1 cellular context compared by ENCODE assay signal in the genomic region with DNA sequence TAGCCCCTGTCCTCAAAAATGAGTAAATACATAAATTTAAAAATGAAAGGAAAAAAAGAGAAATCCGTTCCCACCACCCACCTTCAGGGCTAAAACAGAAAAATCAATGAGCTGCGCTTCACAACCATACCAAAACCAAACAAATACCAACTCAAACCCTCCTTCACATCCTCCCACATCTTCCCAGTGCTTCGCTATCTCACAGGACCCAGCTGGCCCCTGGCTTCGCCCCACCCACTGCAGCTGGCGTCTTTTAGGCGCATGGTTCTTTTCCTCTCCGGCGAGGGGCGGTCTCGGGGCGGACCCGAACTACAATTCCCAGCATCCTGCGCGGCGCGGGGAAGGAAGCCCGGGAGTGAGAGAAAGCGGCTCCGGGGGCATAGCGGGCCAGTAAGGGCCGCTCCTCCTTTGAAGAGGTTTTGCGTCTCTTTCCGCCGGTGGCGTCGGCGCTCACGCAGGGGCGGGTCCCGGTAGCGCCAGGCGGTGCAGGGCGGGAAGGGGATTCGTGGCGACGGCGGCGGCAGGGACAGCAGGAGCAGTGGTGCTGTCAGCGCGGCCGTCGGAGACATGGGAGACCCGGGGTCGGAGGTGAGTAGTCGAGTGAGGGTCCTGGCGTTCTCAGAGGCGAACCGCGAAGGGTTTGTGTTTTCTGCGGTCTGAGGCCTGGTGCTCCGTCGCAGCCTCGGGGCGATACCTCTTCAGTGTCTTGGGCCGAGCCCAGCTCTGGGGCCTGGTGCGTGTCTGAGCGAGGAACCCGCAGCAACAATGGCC.
TF ChIP-seq lines count a peak whose summit lies in the region.

A gene with protein sequence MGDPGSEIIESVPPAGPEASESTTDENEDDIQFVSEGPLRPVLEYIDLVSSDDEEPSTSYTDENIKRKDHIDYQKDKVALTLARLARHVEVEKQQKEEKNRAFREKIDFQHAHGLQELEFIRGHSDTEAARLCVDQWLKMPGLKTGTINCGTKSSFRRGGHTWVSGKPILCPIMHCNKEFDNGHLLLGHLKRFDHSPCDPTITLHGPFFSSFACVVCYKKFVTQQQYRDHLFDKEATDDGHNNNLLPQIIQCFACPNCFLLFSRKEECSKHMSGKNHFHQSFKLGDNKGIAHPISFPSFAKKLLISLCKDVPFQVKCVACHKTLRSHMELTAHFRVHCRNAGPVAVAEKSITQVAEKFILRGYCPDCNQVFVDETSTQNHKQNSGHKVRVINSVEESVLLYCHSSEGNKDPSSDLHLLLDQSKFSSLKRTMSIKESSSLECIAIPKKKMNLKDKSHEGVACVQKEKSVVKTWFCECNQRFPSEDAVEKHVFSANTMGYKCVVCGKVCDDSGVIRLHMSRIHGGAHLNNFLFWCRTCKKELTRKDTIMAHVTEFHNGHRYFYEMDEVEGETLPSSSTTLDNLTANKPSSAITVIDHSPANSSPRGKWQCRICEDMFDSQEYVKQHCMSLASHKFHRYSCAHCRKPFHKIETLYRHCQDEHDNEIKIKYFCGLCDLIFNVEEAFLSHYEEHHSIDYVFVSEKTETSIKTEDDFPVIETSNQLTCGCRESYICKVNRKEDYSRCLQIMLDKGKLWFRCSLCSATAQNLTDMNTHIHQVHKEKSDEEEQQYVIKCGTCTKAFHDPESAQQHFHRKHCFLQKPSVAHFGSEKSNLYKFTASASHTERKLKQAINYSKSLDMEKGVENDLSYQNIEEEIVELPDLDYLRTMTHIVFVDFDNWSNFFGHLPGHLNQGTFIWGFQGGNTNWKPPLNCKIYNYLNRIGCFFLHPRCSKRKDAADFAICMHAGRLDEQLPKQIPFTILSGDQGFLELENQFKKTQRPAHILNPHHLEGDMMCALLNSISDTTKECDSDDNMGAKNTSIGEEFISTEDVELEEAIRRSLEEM (plus strand): TSS at position 502 of the 771 bp plus-strand sequence. CDS start 66 bp downstream, at position 568.

TF ChIP-seq in HepG2, 621 proteins besides CTCF, POLR2A, EP300 and RAD21 (continued from another document and continues in another):
- TF ChIP-seq, protein P1, sequence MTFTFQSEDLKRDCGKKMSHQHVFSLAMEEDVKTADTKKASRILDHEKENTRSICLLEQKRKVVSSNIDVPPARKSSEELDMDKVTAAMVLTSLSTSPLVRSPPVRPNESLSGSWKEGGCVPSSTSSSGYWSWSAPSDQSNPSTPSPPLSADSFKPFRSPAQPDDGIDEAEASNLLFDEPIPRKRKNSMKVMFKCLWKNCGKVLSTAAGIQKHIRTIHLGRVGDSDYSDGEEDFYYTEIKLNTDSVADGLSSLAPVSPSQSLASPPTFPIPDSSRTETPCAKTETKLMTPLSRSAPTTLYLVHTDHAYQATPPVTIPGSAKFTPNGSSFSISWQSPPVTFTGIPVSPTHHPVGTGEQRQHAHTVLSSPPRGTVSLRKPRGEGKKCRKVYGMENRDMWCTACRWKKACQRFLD (CRISPR knock-in tag; IDR thresholded peaks at IDR 0.05; ENCODE audit: borderline replicate concordance): no peak
- TF ChIP-seq, protein P2, sequence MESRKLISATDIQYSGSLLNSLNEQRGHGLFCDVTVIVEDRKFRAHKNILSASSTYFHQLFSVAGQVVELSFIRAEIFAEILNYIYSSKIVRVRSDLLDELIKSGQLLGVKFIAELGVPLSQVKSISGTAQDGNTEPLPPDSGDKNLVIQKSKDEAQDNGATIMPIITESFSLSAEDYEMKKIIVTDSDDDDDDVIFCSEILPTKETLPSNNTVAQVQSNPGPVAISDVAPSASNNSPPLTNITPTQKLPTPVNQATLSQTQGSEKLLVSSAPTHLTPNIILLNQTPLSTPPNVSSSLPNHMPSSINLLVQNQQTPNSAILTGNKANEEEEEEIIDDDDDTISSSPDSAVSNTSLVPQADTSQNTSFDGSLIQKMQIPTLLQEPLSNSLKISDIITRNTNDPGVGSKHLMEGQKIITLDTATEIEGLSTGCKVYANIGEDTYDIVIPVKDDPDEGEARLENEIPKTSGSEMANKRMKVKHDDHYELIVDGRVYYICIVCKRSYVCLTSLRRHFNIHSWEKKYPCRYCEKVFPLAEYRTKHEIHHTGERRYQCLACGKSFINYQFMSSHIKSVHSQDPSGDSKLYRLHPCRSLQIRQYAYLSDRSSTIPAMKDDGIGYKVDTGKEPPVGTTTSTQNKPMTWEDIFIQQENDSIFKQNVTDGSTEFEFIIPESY (CRISPR knock-in tag; IDR thresholded peaks at IDR 0.05): peak; percentile 62; the same call in 1 of the 2 replicates
- 0 out of 2 replicates have a peak, but pooled peaks have one; percentile 31 for TF ChIP-seq HNRNPL (IDR thresholded peaks at IDR 0.05; ENCODE audit: low read depth, low read length)
- TF ChIP-seq SCMH1 (CRISPR knock-in tag; IDR thresholded peaks at IDR 0.05; ENCODE audit: borderline replicate concordance): no peak
- peak; percentile 92; the same call in 1 of the 2 replicates for TF ChIP-seq ZSCAN9 (CRISPR knock-in tag; IDR thresholded peaks at IDR 0.05; ENCODE audit: borderline replicate concordance)
- no peak for TF ChIP-seq ZNF737 (CRISPR knock-in tag; IDR thresholded peaks at IDR 0.05; ENCODE audit: borderline replicate concordance)
- no peak for TF ChIP-seq MED8 (CRISPR knock-in tag; IDR thresholded peaks at IDR 0.05; ENCODE audit: insufficient replicate concordance)
- peak; percentile 62; the same call in 1 of the 2 replicates for TF ChIP-seq JUN (CRISPR knock-in tag; IDR thresholded peaks at IDR 0.05)
- TF ChIP-seq SRF (IDR thresholded peaks at IDR 0.05; ENCODE audit: low read depth, low read length): peak; percentile 23; the same call in 1 of the 2 replicates
- no peak for TF ChIP-seq U2AF2 (IDR thresholded peaks at IDR 0.05; ENCODE audit: low read depth, low read length)
- TF ChIP-seq FOXO1 (CRISPR knock-in tag; IDR thresholded peaks at IDR 0.05): peak; percentile 37; the same call in 1 of the 2 replicates
- 0 out of 2 replicates have a peak, but pooled peaks have one; percentile 36 for TF ChIP-seq ZNF749 (CRISPR knock-in tag; IDR thresholded peaks at IDR 0.05; ENCODE audit: borderline replicate concordance)
- peak; percentile 63; the same call in 1 of the 2 replicates for TF ChIP-seq ZNF329 (CRISPR knock-in tag; IDR thresholded peaks at IDR 0.05; ENCODE audit: low read depth)
- 0 out of 2 replicates have a peak, but pooled peaks have one; percentile 44 for TF ChIP-seq RELA (CRISPR knock-in tag; IDR thresholded peaks at IDR 0.05)
- peak; percentile 39; the same call in 1 of the 2 replicates for TF ChIP-seq NR2F6 (IDR thresholded peaks at IDR 0.05)
- TF ChIP-seq NR2F6 (CRISPR knock-in tag; IDR thresholded peaks at IDR 0.05): no peak
- TF ChIP-seq, protein P3, sequence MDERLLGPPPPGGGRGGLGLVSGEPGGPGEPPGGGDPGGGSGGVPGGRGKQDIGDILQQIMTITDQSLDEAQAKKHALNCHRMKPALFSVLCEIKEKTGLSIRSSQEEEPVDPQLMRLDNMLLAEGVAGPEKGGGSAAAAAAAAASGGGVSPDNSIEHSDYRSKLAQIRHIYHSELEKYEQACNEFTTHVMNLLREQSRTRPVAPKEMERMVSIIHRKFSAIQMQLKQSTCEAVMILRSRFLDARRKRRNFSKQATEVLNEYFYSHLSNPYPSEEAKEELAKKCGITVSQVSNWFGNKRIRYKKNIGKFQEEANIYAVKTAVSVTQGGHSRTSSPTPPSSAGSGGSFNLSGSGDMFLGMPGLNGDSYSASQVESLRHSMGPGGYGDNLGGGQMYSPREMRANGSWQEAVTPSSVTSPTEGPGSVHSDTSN (CRISPR knock-in tag; IDR thresholded peaks at IDR 0.05): no peak
- TF ChIP-seq SMYD3 (CRISPR knock-in tag; IDR thresholded peaks at IDR 0.05): peak; percentile 75; the same call in 1 of the 2 replicates
- TF ChIP-seq SMC3 (IDR thresholded peaks at IDR 0.05; ENCODE audit: low read length): no peak
- TF ChIP-seq ZNF607 (CRISPR knock-in tag; IDR thresholded peaks at IDR 0.05; ENCODE audit: borderline replicate concordance): peak; percentile 85
- no peak for TF ChIP-seq GTF3A (CRISPR knock-in tag; conservative IDR thresholded peaks at IDR 0.05)
- TF ChIP-seq NR1H2 (CRISPR knock-in tag; IDR thresholded peaks at IDR 0.05; ENCODE audit: borderline replicate concordance, low read depth): no peak
- peak; percentile 84 for TF ChIP-seq SALL2 (CRISPR knock-in tag; IDR thresholded peaks at IDR 0.05)
- peak; percentile 91 for TF ChIP-seq YEATS2 (CRISPR knock-in tag; IDR thresholded peaks at IDR 0.05; ENCODE audit: borderline replicate concordance)
- no peak for TF ChIP-seq ZNF790 (CRISPR knock-in tag; IDR thresholded peaks at IDR 0.05; ENCODE audit: borderline replicate concordance)
- TF ChIP-seq KLF15 (CRISPR knock-in tag; IDR thresholded peaks at IDR 0.05; ENCODE audit: borderline replicate concordance): 0 out of 2 replicates have a peak, but pooled peaks have one; percentile 43
- peak; percentile 66 for TF ChIP-seq KDM4B (CRISPR knock-in tag; IDR thresholded peaks at IDR 0.05)
- TF ChIP-seq MEF2D (CRISPR knock-in tag; IDR thresholded peaks at IDR 0.05): peak; percentile 94
- TF ChIP-seq, protein P4, sequence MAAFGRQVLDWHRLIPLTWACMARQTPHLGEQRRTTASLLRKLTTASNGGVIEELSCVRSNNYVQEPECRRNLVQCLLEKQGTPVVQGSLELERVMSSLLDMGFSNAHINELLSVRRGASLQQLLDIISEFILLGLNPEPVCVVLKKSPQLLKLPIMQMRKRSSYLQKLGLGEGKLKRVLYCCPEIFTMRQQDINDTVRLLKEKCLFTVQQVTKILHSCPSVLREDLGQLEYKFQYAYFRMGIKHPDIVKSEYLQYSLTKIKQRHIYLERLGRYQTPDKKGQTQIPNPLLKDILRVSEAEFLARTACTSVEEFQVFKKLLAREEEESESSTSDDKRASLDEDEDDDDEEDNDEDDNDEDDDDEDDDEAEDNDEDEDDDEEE (CRISPR knock-in tag; IDR thresholded peaks at IDR 0.05): no peak
- TF ChIP-seq IRX3 (CRISPR knock-in tag; IDR thresholded peaks at IDR 0.05; ENCODE audit: borderline replicate concordance, low read depth): 0 out of 2 replicates have a peak, but pooled peaks have one; percentile 24
- no peak; the same call in 1 of the 2 replicates for TF ChIP-seq EHMT2 (IDR thresholded peaks at IDR 0.05; ENCODE audit: borderline replicate concordance, low read depth, low read length)
- TF ChIP-seq ZSCAN25 (CRISPR knock-in tag; IDR thresholded peaks at IDR 0.05): peak; percentile 68; the same call in 1 of the 2 replicates
- peak; percentile 70 for TF ChIP-seq FOXA3 (CRISPR knock-in tag; IDR thresholded peaks at IDR 0.05)
- TF ChIP-seq SYNCRIP (IDR thresholded peaks at IDR 0.05; ENCODE audit: insufficient read depth, low read depth, low read length): no peak
- TF ChIP-seq, protein P5, sequence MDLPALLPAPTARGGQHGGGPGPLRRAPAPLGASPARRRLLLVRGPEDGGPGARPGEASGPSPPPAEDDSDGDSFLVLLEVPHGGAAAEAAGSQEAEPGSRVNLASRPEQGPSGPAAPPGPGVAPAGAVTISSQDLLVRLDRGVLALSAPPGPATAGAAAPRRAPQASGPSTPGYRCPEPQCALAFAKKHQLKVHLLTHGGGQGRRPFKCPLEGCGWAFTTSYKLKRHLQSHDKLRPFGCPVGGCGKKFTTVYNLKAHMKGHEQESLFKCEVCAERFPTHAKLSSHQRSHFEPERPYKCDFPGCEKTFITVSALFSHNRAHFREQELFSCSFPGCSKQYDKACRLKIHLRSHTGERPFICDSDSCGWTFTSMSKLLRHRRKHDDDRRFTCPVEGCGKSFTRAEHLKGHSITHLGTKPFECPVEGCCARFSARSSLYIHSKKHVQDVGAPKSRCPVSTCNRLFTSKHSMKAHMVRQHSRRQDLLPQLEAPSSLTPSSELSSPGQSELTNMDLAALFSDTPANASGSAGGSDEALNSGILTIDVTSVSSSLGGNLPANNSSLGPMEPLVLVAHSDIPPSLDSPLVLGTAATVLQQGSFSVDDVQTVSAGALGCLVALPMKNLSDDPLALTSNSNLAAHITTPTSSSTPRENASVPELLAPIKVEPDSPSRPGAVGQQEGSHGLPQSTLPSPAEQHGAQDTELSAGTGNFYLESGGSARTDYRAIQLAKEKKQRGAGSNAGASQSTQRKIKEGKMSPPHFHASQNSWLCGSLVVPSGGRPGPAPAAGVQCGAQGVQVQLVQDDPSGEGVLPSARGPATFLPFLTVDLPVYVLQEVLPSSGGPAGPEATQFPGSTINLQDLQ (CRISPR knock-in tag; IDR thresholded peaks at IDR 0.05): no peak
- no peak for TF ChIP-seq GTF2F1 (IDR thresholded peaks at IDR 0.05; ENCODE audit: low read length)
- TF ChIP-seq ATAD3A (CRISPR knock-in tag; IDR thresholded peaks at IDR 0.05): no peak
- peak; percentile 46; the same call in 1 of the 2 replicates for TF ChIP-seq ZNF644 (CRISPR knock-in tag; IDR thresholded peaks at IDR 0.05; ENCODE audit: low read depth)
- no peak for TF ChIP-seq RAD51 (IDR thresholded peaks at IDR 0.05; ENCODE audit: borderline replicate concordance)
- TF ChIP-seq ZNF382 (CRISPR knock-in tag; IDR thresholded peaks at IDR 0.05; ENCODE audit: borderline replicate concordance): no peak
- TF ChIP-seq, protein P6, sequence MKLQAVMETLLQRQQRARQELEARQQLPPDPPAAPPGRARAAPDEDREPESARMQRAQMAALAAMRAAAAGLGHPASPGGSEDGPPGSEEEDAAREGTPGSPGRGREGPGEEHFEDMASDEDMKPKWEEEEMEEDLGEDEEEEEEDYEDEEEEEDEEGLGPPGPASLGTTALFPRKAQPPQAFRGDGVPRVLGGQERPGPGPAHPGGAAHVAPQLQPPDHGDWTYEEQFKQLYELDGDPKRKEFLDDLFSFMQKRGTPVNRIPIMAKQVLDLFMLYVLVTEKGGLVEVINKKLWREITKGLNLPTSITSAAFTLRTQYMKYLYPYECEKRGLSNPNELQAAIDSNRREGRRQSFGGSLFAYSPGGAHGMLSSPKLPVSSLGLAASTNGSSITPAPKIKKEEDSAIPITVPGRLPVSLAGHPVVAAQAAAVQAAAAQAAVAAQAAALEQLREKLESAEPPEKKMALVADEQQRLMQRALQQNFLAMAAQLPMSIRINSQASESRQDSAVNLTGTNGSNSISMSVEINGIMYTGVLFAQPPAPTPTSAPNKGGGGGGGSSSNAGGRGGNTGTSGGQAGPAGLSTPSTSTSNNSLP (IDR thresholded peaks at IDR 0.05; ENCODE audit: low read depth, low read length): no peak
- peak; percentile 90; the same call in 1 of the 2 replicates for TF ChIP-seq ZNF331 (CRISPR knock-in tag; IDR thresholded peaks at IDR 0.05)
- peak; percentile 60; the same call in 1 of the 2 replicates for TF ChIP-seq SNAPC2 (CRISPR knock-in tag; IDR thresholded peaks at IDR 0.05)
- no peak for TF ChIP-seq CCAR2 (optimal IDR thresholded peaks at IDR 0.05; ENCODE audit: low read depth, low read length)
- TF ChIP-seq, protein P7, sequence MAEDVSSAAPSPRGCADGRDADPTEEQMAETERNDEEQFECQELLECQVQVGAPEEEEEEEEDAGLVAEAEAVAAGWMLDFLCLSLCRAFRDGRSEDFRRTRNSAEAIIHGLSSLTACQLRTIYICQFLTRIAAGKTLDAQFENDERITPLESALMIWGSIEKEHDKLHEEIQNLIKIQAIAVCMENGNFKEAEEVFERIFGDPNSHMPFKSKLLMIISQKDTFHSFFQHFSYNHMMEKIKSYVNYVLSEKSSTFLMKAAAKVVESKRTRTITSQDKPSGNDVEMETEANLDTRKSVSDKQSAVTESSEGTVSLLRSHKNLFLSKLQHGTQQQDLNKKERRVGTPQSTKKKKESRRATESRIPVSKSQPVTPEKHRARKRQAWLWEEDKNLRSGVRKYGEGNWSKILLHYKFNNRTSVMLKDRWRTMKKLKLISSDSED (CRISPR knock-in tag; IDR thresholded peaks at IDR 0.05): no peak
- TF ChIP-seq HDAC6 (IDR thresholded peaks at IDR 0.05; ENCODE audit: low read depth, low read length): no peak
